25 cellular contexts compared by ENCODE assay signal in genomic region chr2:235553291-235553690, GRCh38.
"Had no signal": no experiment of that assay in that cellular context is flagged by ENCODE, and none has a peak within 500 bp of the region (broad histone marks: within the 10 kb centered on the region; RNA-seq: fewer than 3 reads in every experiment).

No MANE protein-coding gene starts in this region.

- H3K27me3 ChIP-seq: brain microvascular endothelial cell, esophagus squamous epithelium, gastroesophageal sphincter, heart left ventricle, testis, uterus had no signal

- DNase-seq: activated CD4-positive, alpha-beta T cell treated with anti-CD3 and anti-CD28 coated beads, Interleukin-2, amount 50 U/mL, for 1 hour; activated CD4-positive, CD25-positive, alpha-beta regulatory T cell treated with anti-CD3 and anti-CD28 coated beads, Interleukin-2, amount 50 U/mL, for 72 hours; activated gamma-delta T cell treated with Interleukin-2 at 50 U/mL for 16 hours; activated T-cell treated with anti-CD3 and anti-CD28 coated beads, Interleukin-2, amount 50 U/mL, for 1 hour; brain microvascular endothelial cell; central memory CD4-positive, alpha-beta T cell; effector memory CD8-positive, alpha-beta T cell; esophagus squamous epithelium; heart left ventricle; mesenchymal stem cell; mucosa of descending colon; nephron progenitor cell; occipital lobe; stimulated activated CD4-positive, alpha-beta T cell treated with anti-CD3 and anti-CD28 coated beads, Interleukin-15, amount 100 ng/mL, for 24 hours; stimulated activated CD8-positive, alpha-beta memory T cell treated with anti-CD3 and anti-CD28 coated beads, Interleukin-4, amount 100 ng/mL, for 48 hours; stimulated activated naive CD4-positive, alpha-beta T cell; testis; trophoblast cell; uterus; WERI-Rb-1 had no signal

- H3K9me3 ChIP-seq: esophagus squamous epithelium, gastroesophageal sphincter, heart left ventricle, mucosa of descending colon, testis, uterus had no signal

- H3K4me1 ChIP-seq: uterus had no signal

- FAIRE-seq: colon, islet of Langerhans, small intestine had no signal

- ATAC-seq: effector memory CD8-positive, alpha-beta T cell; gastroesophageal sphincter had no signal

- H3K27ac Mint-ChIP-seq: activated naive CD4-positive, alpha-beta T cell treated with anti-CD3 and anti-CD28 coated beads, Interleukin-2, amount 50 U/mL, for 24 hours; nephron progenitor cell had no signal

- H3K27ac ChIP-seq: brain microvascular endothelial cell, esophagus squamous epithelium, gastroesophageal sphincter, heart left ventricle, testis, uterus, WERI-Rb-1 had no signal

- H3K4me3 ChIP-seq: esophagus squamous epithelium, gastroesophageal sphincter, heart left ventricle, mucosa of descending colon, testis, uterus had no signal

- H3K4me1 Mint-ChIP-seq: activated naive CD4-positive, alpha-beta T cell treated with anti-CD3 and anti-CD28 coated beads, Interleukin-2, amount 50 U/mL, for 24 hours had no signal

- H3K36me3 Mint-ChIP-seq: activated naive CD4-positive, alpha-beta T cell treated with anti-CD3 and anti-CD28 coated beads, Interleukin-2, amount 50 U/mL, for 24 hours had no signal

- H3K36me3 ChIP-seq: brain microvascular endothelial cell, esophagus squamous epithelium, gastroesophageal sphincter, heart left ventricle, uterus, WERI-Rb-1 had no signal

- H3K9me3 Mint-ChIP-seq: activated naive CD4-positive, alpha-beta T cell treated with anti-CD3 and anti-CD28 coated beads, Interleukin-2, amount 50 U/mL, for 24 hours; effector memory CD8-positive, alpha-beta T cell; nephron progenitor cell had no signal

- H3K4me3 Mint-ChIP-seq: activated naive CD4-positive, alpha-beta T cell treated with anti-CD3 and anti-CD28 coated beads, Interleukin-2, amount 50 U/mL, for 24 hours; effector memory CD8-positive, alpha-beta T cell; nephron progenitor cell had no signal
